1 cellular context compared by ENCODE assay signal in the genomic region with DNA sequence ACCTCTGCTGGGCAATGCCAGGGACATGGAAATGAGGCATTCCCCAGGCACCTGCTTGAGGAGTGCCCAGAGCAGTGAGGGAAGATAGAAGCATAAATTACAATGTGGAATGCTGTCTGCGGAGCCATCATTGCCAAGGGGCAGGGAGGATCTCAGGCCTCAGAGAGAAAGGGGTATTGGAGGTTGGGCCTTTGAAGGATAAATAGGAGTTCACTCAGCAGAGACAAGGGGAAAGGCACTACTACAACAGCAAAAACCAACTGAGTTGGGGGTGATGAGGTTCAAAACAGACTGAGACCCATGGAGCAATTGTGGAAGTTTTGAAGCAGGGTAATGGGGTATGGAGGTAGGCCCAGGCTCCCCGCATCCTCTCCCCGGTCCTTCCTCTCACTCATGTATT.
TF ChIP-seq lines count a peak whose summit lies in the region.

No MANE protein-coding gene starts in this region.

TF ChIP-seq in HCT116, 20 proteins besides CTCF, POLR2A, EP300 and RAD21 (continued from another document):
- TF ChIP-seq, protein P1, sequence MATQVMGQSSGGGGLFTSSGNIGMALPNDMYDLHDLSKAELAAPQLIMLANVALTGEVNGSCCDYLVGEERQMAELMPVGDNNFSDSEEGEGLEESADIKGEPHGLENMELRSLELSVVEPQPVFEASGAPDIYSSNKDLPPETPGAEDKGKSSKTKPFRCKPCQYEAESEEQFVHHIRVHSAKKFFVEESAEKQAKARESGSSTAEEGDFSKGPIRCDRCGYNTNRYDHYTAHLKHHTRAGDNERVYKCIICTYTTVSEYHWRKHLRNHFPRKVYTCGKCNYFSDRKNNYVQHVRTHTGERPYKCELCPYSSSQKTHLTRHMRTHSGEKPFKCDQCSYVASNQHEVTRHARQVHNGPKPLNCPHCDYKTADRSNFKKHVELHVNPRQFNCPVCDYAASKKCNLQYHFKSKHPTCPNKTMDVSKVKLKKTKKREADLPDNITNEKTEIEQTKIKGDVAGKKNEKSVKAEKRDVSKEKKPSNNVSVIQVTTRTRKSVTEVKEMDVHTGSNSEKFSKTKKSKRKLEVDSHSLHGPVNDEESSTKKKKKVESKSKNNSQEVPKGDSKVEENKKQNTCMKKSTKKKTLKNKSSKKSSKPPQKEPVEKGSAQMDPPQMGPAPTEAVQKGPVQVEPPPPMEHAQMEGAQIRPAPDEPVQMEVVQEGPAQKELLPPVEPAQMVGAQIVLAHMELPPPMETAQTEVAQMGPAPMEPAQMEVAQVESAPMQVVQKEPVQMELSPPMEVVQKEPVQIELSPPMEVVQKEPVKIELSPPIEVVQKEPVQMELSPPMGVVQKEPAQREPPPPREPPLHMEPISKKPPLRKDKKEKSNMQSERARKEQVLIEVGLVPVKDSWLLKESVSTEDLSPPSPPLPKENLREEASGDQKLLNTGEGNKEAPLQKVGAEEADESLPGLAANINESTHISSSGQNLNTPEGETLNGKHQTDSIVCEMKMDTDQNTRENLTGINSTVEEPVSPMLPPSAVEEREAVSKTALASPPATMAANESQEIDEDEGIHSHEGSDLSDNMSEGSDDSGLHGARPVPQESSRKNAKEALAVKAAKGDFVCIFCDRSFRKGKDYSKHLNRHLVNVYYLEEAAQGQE (IDR thresholded peaks at IDR 0.05; ENCODE audit: low read depth) = no peak
- no peak for TF ChIP-seq JUND (IDR thresholded peaks at IDR 0.05)
- no peak for TF ChIP-seq EZH2phosphoT487 (IDR thresholded peaks at IDR 0.05; ENCODE audit: borderline replicate concordance)
- TF ChIP-seq SRF (IDR thresholded peaks at IDR 0.05; ENCODE audit: low read depth) = no peak
- TF ChIP-seq TCF7L2 (IDR thresholded peaks at IDR 0.05; ENCODE audit: borderline replicate concordance, extremely low read depth, insufficient read depth, insufficient read length) = no peak
